8 cellular contexts compared by ENCODE assay signal in genomic region chr14:86057018-86057667, GRCh38.
DNase-seq lines count a peak whose midpoint lies in the region; ATAC-seq and TF ChIP-seq lines count a peak whose summit lies in the region.

No MANE protein-coding gene starts in this region.

- TF ChIP-seq CTCF in heart right ventricle (IDR thresholded peaks at IDR 0.05): peak in 8 of 9 donors; percentile 28 to 67 (median 60)
- peak; percentile 81 for TF ChIP-seq CTCF in foreskin keratinocyte (conservative IDR thresholded peaks at IDR 0.05)

- WGBS in heart right ventricle, 2 donors: 54 to 64% methylated on average over 3 of the region's 3 CpGs
- 62% methylated on average over 3 of the region's 3 CpGs for WGBS in right cardiac atrium

- intact Hi-C loops in heart right ventricle (cut with DNase I) (no loop called here), right cardiac atrium (cut with DNase I) (no loop called here)

- no peak for ATAC-seq in heart right ventricle
- ATAC-seq in right cardiac atrium: no peak
- peak; percentile 54 for ATAC-seq in foreskin keratinocyte
- ATAC-seq in GM21390 (IDR thresholded peaks at IDR 0.05; ENCODE audit: unreplicated experiment): no peak

- no peaks in the 10 kb centered on the region for H3K36me3 ChIP-seq in heart right ventricle

- H3K27ac ChIP-seq in heart right ventricle (no peak overlapping the region), right cardiac atrium (ENCODE audit: low read length) (no peak overlapping the region), foreskin keratinocyte (no peak overlapping the region)

- H3K4me1 ChIP-seq in heart right ventricle: peaks cover 0 to 4% (median 0%) of the 10 kb centered on the region in 9 donors
- no peaks in the 10 kb centered on the region for H3K4me1 ChIP-seq in right cardiac atrium (ENCODE audit: control insufficient read depth, insufficient read depth, low read length)
- H3K4me1 ChIP-seq in foreskin keratinocyte: no peaks in the 10 kb centered on the region

- H3K9me3 ChIP-seq in heart right ventricle: no peaks in the 10 kb centered on the region
- H3K9me3 ChIP-seq in right cardiac atrium (ENCODE audit: control insufficient read depth, low read length): no peaks in the 10 kb centered on the region

- peaks cover 0 to 2% (median 0%) of the 10 kb centered on the region in 7 donors for H3K27me3 ChIP-seq in heart right ventricle
- H3K27me3 ChIP-seq in right cardiac atrium (ENCODE audit: control insufficient read depth, insufficient read depth): no peaks in the 10 kb centered on the region
- no peaks in the 10 kb centered on the region for H3K27me3 ChIP-seq in foreskin keratinocyte

- no peak overlapping the region for H3K4me3 ChIP-seq in heart right ventricle
- no peak overlapping the region for H3K4me3 ChIP-seq in right cardiac atrium (ENCODE audit: low read length)

- DNase-seq in heart right ventricle: no peak
- DNase-seq in right cardiac atrium: no peak
- DNase-seq in LHCN-M2 (ENCODE audit: low read depth): peak; percentile 19
- peak; percentile 5 for DNase-seq in UCSD-AML1 (lab: John Stamatoyannopoulos, UW; ENCODE audit: unreplicated experiment)
- DNase-seq in foreskin keratinocyte: peak in 1 of 2 donors; percentile 2
- peak; percentile 24 for DNase-seq in stimulated activated CD4-positive, alpha-beta T cell treated with anti-CD3 and anti-CD28 coated beads, Interleukin-1b, Interleukin-23, amount 100 ng/mL, for 48 hours
- no peak for DNase-seq in amniotic stem cell (lab: John Stamatoyannopoulos, UW)

Comparison
In these comparisons a context has a peak if more than half of its experiments do, and no peak if none do; other contexts are left out.
1. DNase-seq: peak in LHCN-M2 (single experiment), UCSD-AML1 (single experiment) and stimulated activated CD4-positive, alpha-beta T cell treated with anti-CD3 and anti-CD28 coated beads, Interleukin-1b, Interleukin-23, amount 100 ng/mL, for 48 hours (single experiment); none in heart right ventricle (0 of 2), right cardiac atrium (0 of 3) and amniotic stem cell (single experiment).